ENCODE assay signal across 1 cellular context in the genomic region with DNA sequence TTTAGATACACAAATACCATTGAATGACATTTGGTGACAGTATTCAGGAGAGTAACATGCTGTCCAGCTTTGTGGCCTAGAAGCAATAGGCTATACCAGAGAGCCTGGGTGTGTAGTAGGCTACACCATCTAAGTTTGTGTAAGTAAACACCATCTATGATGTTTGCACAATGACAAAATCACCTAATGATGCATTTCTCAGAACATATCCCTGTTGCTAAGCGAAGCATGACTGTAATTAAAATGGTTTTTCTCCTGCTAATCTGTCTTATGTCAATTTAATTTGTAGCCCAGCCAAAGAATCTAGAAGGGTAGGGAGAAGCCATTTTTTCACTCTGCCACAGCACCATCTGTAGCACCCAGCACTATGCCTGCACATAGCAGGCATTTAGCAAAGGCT.
TF ChIP-seq lines count a peak whose summit lies in the region.

No MANE protein-coding gene starts in this region.

TF ChIP-seq in K562, 482 proteins besides CTCF, POLR2A, EP300 and RAD21:
- no peak for TF ChIP-seq ZNF830 (CRISPR knock-in tag; IDR thresholded peaks at IDR 0.05)
- TF ChIP-seq PYGO2 (tag; IDR thresholded peaks at IDR 0.05): no peak
- TF ChIP-seq NFXL1 (CRISPR knock-in tag; IDR thresholded peaks at IDR 0.05): no peak
- TF ChIP-seq TCFL5 (CRISPR knock-in tag; conservative IDR thresholded peaks at IDR 0.05): no peak
- TF ChIP-seq, protein P1, sequence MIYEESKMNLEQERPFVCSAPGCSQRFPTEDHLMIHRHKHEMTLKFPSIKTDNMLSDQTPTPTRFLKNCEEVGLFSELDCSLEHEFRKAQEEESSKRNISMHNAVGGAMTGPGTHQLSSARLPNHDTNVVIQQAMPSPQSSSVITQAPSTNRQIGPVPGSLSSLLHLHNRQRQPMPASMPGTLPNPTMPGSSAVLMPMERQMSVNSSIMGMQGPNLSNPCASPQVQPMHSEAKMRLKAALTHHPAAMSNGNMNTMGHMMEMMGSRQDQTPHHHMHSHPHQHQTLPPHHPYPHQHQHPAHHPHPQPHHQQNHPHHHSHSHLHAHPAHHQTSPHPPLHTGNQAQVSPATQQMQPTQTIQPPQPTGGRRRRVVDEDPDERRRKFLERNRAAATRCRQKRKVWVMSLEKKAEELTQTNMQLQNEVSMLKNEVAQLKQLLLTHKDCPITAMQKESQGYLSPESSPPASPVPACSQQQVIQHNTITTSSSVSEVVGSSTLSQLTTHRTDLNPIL (CRISPR knock-in tag; IDR thresholded peaks at IDR 0.05): no peak
- no peak for TF ChIP-seq NONO (IDR thresholded peaks at IDR 0.05; ENCODE audit: low read depth in 2 of 2, low read length in 1 of 2)
- no peak for TF ChIP-seq KLF10 (CRISPR knock-in tag; IDR thresholded peaks at IDR 0.05)
- TF ChIP-seq KLF6 (CRISPR knock-in tag; IDR thresholded peaks at IDR 0.05; ENCODE audit: borderline replicate concordance): no peak
- TF ChIP-seq ZBED1 (IDR thresholded peaks at IDR 0.05): no peak
- TF ChIP-seq, protein P2, sequence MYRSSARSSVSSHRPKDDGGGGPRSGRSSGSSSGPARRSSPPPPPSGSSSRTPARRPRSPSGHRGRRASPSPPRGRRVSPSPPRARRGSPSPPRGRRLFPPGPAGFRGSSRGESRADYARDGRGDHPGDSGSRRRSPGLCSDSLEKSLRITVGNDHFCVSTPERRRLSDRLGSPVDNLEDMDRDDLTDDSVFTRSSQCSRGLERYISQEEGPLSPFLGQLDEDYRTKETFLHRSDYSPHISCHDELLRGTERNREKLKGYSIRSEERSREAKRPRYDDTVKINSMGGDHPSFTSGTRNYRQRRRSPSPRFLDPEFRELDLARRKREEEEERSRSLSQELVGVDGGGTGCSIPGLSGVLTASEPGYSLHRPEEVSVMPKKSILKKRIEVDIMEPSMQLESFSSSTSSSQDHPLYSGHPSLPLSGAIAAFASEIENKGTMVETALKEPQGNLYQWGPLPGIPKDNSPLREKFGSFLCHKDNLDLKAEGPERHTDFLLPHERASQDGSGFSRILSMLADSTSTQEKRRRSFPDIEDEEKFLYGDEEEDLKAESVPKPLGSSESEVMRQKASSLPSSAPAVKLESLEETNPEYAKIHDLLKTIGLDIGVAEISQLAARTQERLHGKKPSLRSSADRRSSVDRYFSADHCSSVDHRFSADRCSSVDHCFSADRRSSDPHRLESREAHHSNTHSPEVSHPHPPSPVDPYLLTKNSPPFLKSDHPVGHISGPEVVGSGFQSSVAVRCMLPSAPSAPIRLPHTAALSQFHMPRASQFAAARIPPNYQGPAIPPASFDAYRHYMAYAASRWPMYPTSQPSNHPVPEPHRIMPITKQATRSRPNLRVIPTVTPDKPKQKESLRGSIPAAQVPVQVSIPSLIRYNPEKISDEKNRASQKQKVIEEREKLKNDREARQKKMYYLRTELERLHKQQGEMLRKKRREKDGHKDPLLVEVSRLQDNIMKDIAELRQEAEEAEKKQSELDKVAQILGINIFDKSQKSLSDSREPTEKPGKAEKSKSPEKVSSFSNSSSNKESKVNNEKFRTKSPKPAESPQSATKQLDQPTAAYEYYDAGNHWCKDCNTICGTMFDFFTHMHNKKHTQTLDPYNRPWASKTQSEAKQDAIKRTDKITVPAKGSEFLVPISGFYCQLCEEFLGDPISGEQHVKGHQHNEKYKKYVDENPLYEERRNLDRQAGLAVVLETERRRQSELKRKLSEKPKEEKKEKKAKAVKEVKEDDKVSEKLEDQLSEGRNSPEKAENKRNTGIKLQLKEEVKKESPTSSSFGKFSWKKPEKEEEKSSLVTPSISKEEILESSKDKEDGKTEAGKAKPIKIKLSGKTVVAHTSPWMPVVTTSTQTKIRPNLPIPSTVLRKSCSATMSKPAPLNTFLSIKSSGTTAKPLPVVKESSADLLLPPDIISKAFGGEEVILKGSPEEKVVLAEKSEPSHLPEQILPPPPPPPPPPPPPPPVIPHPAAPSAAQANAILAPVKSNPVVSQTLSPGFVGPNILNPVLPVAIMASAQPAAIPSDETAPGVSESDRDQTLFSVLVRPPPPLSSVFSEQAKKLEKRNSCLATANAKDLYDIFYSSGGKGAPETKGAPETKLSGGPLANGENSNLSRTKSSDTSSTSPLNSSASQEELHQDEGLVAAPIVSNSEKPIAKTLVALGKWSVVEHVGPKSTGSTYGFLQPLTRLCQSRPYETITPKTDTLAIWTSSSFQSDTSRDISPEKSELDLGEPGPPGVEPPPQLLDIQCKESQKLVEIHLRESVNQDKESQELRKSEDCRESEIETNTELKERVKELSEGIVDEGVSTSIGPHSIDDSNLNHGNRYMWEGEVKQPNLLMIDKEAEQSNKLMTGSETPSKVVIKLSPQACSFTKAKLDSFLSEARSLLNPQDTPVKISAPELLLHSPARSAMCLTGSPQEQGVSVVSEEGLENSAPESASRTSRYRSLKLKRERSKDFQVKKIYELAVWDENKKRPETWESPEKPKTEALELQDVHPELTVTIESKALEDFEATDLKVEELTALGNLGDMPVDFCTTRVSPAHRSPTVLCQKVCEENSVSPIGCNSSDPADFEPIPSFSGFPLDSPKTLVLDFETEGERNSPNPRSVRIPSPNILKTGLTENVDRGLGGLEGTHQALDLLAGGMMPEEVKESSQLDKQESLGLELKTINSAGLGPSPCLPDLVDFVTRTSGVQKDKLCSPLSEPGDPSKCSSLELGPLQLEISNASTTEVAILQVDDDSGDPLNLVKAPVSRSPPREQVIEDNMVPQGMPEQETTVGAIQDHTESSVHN (IDR thresholded peaks at IDR 0.05; ENCODE audit: borderline replicate concordance in 1 of 2, low read depth in 1 of 2): no peak
- no peak for TF ChIP-seq KLF1 (tag; IDR thresholded peaks at IDR 0.05)
- TF ChIP-seq, protein P3, sequence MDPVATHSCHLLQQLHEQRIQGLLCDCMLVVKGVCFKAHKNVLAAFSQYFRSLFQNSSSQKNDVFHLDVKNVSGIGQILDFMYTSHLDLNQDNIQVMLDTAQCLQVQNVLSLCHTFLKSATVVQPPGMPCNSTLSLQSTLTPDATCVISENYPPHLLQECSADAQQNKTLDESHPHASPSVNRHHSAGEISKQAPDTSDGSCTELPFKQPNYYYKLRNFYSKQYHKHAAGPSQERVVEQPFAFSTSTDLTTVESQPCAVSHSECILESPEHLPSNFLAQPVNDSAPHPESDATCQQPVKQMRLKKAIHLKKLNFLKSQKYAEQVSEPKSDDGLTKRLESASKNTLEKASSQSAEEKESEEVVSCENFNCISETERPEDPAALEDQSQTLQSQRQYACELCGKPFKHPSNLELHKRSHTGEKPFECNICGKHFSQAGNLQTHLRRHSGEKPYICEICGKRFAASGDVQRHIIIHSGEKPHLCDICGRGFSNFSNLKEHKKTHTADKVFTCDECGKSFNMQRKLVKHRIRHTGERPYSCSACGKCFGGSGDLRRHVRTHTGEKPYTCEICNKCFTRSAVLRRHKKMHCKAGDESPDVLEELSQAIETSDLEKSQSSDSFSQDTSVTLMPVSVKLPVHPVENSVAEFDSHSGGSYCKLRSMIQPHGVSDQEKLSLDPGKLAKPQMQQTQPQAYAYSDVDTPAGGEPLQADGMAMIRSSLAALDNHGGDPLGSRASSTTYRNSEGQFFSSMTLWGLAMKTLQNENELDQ (CRISPR knock-in tag; IDR thresholded peaks at IDR 0.05; ENCODE audit: borderline replicate concordance): no peak
- TF ChIP-seq ZNF79 (CRISPR knock-in tag; IDR thresholded peaks at IDR 0.05; ENCODE audit: low read depth): no peak
- no peak for TF ChIP-seq CBX8 (IDR thresholded peaks at IDR 0.05; ENCODE audit: borderline replicate concordance, extremely low read depth, low read depth, low read length, poor library complexity, severe bottlenecking)
- TF ChIP-seq RBBP5 (IDR thresholded peaks at IDR 0.05; ENCODE audit: borderline replicate concordance, insufficient read depth, low read length, poor library complexity, severe bottlenecking): no peak
- no peak for TF ChIP-seq PPARD (CRISPR knock-in tag; IDR thresholded peaks at IDR 0.05)
- no peak for TF ChIP-seq OTX1 (CRISPR knock-in tag; IDR thresholded peaks at IDR 0.05)
- no peak for TF ChIP-seq RAD51 (IDR thresholded peaks at IDR 0.05; ENCODE audit: borderline replicate concordance, low read depth)
